Comparison of ENCODE assay signal across 8 cellular contexts in genomic region chr6:150600003-150600301, GRCh38. TPM values are rescaled to one million over a fixed set of nuclear protein-coding genes. Genes with fewer than 3 reads are reported as not detected.
DNase-seq lines count a peak whose midpoint lies in the region; ATAC-seq and TF ChIP-seq lines count a peak whose summit lies in the region.

No MANE protein-coding gene starts in this region.

- ATAC-seq in GM19372 (IDR thresholded peaks at IDR 0.05; ENCODE audit: low read depth, unreplicated experiment) (peak; percentile 11), Right ventricle myocardium superior (ENCODE audit: poor library complexity) (peak; percentile 30)

- H3K9me3 Mint-ChIP-seq in activated naive CD4-positive, alpha-beta T cell treated with anti-CD3 and anti-CD28 coated beads, Interleukin-2, amount 10 ng/mL, durations not matched to agents 7 days and 5 days: no peaks in the 10 kb centered on the region

- H3K9me3 ChIP-seq in NT2/D1 (ENCODE audit: insufficient read depth, low read length): no peaks in the 10 kb centered on the region
- no peaks in the 10 kb centered on the region for H3K9me3 ChIP-seq in smooth muscle cell (replicated peaks; ENCODE audit: low read depth)

- no peak overlapping the region for H3K4me3 Mint-ChIP-seq in activated naive CD4-positive, alpha-beta T cell treated with anti-CD3 and anti-CD28 coated beads, Interleukin-2, amount 10 ng/mL, durations not matched to agents 7 days and 5 days

- no peak overlapping the region for H3K27ac Mint-ChIP-seq in activated naive CD4-positive, alpha-beta T cell treated with anti-CD3 and anti-CD28 coated beads, Interleukin-2, amount 10 ng/mL, durations not matched to agents 7 days and 5 days

- peaks cover 17% of the 10 kb centered on the region for H3K4me1 Mint-ChIP-seq in activated naive CD4-positive, alpha-beta T cell treated with anti-CD3 and anti-CD28 coated beads, Interleukin-2, amount 10 ng/mL, durations not matched to agents 7 days and 5 days

- no peak overlapping the region for H3K27ac ChIP-seq in smooth muscle cell (ENCODE audit: low read depth)

- H3K27me3 Mint-ChIP-seq in activated naive CD4-positive, alpha-beta T cell treated with anti-CD3 and anti-CD28 coated beads, Interleukin-2, amount 10 ng/mL, durations not matched to agents 7 days and 5 days: peaks cover 41% of the 10 kb centered on the region

- no peaks in the 10 kb centered on the region for H3K36me3 ChIP-seq in NT2/D1 (ENCODE audit: insufficient read depth, insufficient read length, low read length)
- no peaks in the 10 kb centered on the region for H3K36me3 ChIP-seq in smooth muscle cell (ENCODE audit: low read depth)

- no peaks in the 10 kb centered on the region for H3K79me2 ChIP-seq in smooth muscle cell (ENCODE audit: low read depth)

- H3F3A ChIP-seq in smooth muscle cell (ENCODE audit: low read depth): no peaks in the 10 kb centered on the region

- WGBS in smooth muscle cell (ENCODE audit: low lambda C conversion rate): no CpG with 5 or more reads among the region's 39 CpGs

- H3K36me3 Mint-ChIP-seq in activated naive CD4-positive, alpha-beta T cell treated with anti-CD3 and anti-CD28 coated beads, Interleukin-2, amount 10 ng/mL, durations not matched to agents 7 days and 5 days: no peaks in the 10 kb centered on the region

- no peaks in the 10 kb centered on the region for H3K4me1 ChIP-seq in NT2/D1 (ENCODE audit: insufficient read depth, insufficient read length)
- H3K4me1 ChIP-seq in smooth muscle cell (ENCODE audit: low read depth): peaks cover 5% of the 10 kb centered on the region

- no peak for DNase-seq in NT2/D1 (ENCODE audit: low read depth, low spot score)
- no peak for DNase-seq in Right ventricle myocardium superior
- DNase-seq in smooth muscle cell (lab: John Stamatoyannopoulos, UW; ENCODE audit: unreplicated experiment): no peak
- DNase-seq in epidermal melanocyte (ENCODE audit: insufficient read length, low spot score): no peak
- no peak for DNase-seq in NCI-H2081 (lab: John Stamatoyannopoulos, UW)
- no peak for DNase-seq in NCI-H446 (lab: John Stamatoyannopoulos, UW)
- no peak for DNase-seq in activated naive CD4-positive, alpha-beta T cell treated with anti-CD3 and anti-CD28 coated beads, Interleukin-2, amount 10 ng/mL, durations not matched to agents 7 days and 5 days

- peaks cover 15% of the 10 kb centered on the region for H4K20me1 ChIP-seq in smooth muscle cell (ENCODE audit: low read depth)

- H3K4me2 ChIP-seq in smooth muscle cell: peak overlapping the region; percentile 98

- peak overlapping the region; percentile 99 for H2AFZ ChIP-seq in smooth muscle cell (ENCODE audit: low read depth)

- no peak for TF ChIP-seq CTCF in smooth muscle cell (IDR thresholded peaks at IDR 0.05; ENCODE audit: borderline replicate concordance, insufficient read depth, poor library complexity, severe bottlenecking)

- CTCF ChIA-PET in activated naive CD4-positive, alpha-beta T cell treated with anti-CD3 and anti-CD28 coated beads, Interleukin-2, amount 10 ng/mL, durations not matched to agents 7 days and 5 days (lab: Charles Lee): interaction anchor here (1.5 kb wide), 1 partner anchor 11 kb away, joined by 4 read pairs; no protein-coding TSS in a partner anchor

- H3K4me3 ChIP-seq in NT2/D1 (ENCODE audit: insufficient read length, low read depth): peak overlapping the region; percentile 58
- peak overlapping the region; percentile 75 for H3K4me3 ChIP-seq in smooth muscle cell

- intact Hi-C loops in Right ventricle myocardium superior (cut with DNase I): loop anchor here (5.0 kb wide), 2 partner anchors 67 to 183 kb away; no protein-coding TSS in a partner anchor

- H3K9ac ChIP-seq in NT2/D1 (ENCODE audit: insufficient read length, low read depth) (peak overlapping the region; percentile 70), smooth muscle cell (ENCODE audit: low read depth) (no peak overlapping the region)

- H3K27me3 ChIP-seq in NT2/D1 (ENCODE audit: insufficient read depth, insufficient read length) (peaks cover 35% of the 10 kb centered on the region), smooth muscle cell (ENCODE audit: low read depth) (peaks cover 81% of the 10 kb centered on the region)

RNA-seq across cellular contexts. Expression of gene PLEKHG1, which starts 0.3 kb away (rescaled TPM):
- total RNA-seq in Right ventricle myocardium superior: 7.3 TPM
- total RNA-seq in smooth muscle cell: 6.0 and 13.5 TPM in 2 replicates
- 1.5 and 5.4 TPM in 2 replicates for polyA plus RNA-seq in smooth muscle cell
